Comparison of ENCODE assay signal across 18 cellular contexts in the genomic region with DNA sequence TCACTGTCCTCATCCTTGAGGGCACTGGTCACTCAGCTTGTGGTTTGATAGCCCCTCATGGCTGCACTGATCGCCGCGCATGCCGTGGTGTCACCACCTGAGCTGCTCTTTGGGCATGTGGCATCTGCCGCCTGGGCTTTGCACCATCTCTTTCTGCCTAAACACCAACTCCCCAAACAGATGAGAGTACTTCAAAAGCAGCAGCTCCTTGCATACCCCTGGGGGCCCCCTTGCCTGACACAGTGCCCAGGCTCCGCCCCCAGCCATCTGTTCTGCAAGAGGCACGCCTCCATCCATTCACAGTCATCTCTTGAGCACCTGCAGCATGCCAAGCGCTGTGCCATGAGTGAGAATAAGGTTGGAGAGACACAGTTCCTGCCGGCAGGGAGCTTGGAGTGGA.
A peak's percentile ranks its signal among the peaks of the same experiment; 100 is the strongest.
DNase-seq lines count a peak whose midpoint lies in the region; ATAC-seq, FAIRE-seq and TF ChIP-seq lines count a peak whose summit lies in the region.
"Had no signal": no experiment of that assay in that cellular context is flagged by ENCODE, and none has a peak within 500 bp of the region (broad histone marks: within the 10 kb centered on the region; RNA-seq: fewer than 3 reads in every experiment).

No MANE protein-coding gene starts in this region.

- TF ChIP-seq CTCF in left ventricle myocardium inferior (IDR thresholded peaks at IDR 0.05; ENCODE audit: borderline replicate concordance) (no peak), kidney (IDR thresholded peaks at IDR 0.05; ENCODE audit: borderline replicate concordance, extremely low read depth, insufficient read depth) (no peak), GM13976 (IDR thresholded peaks at IDR 0.05; ENCODE audit: borderline replicate concordance, control extremely low read depth, extremely low read depth, insufficient read depth, missing control alignments) (no peak)

- in situ Hi-C loops in GM13976 (cut with MboI; ENCODE audit: low sequenced_read_pairs, unreplicated experiment): no loop called here

- intact Hi-C loops in left ventricle myocardium inferior (cut with micrococcal nuclease): no loop called here
- intact Hi-C loops in left ventricle myocardium superior (cut with micrococcal nuclease): no loop called here
- intact Hi-C loops in kidney (cut with DNase I): no loop called here

- ATAC-seq in left ventricle myocardium superior: no peak
- no peak for ATAC-seq in GM18502 (IDR thresholded peaks at IDR 0.05; ENCODE audit: poor library complexity, unreplicated experiment)
- ATAC-seq in stimulated activated naive CD8-positive, alpha-beta T cell treated with anti-CD3 and anti-CD28 coated beads, Interleukin-15, amount 100 ng/mL, for 72 hours: no peak
- ATAC-seq: naive thymus-derived CD4-positive, alpha-beta T cell had no signal

- no peak overlapping the region for H3K4me3 Mint-ChIP-seq in stimulated activated naive CD8-positive, alpha-beta T cell treated with anti-CD3 and anti-CD28 coated beads, Interleukin-15, amount 100 ng/mL, for 72 hours
- H3K4me3 Mint-ChIP-seq: activated naive CD4-positive, alpha-beta T cell treated with anti-CD3 and anti-CD28 coated beads, Interleukin-2, amount 50 U/mL, for 24 hours; naive thymus-derived CD4-positive, alpha-beta T cell had no signal

- H3K9ac ChIP-seq in kidney (ENCODE audit: low read length in 2 of 2): no peak overlapping the region

- peak; percentile 3 for DNase-seq in left ventricle myocardium inferior
- DNase-seq in left ventricle myocardium superior: no peak
- peak; percentile 93 for DNase-seq in NCI-H2171 treated with DMSO at 0.1 percent for 48 hours (lab: John Stamatoyannopoulos, UW)
- DNase-seq in kidney: peak; percentile 68
- DNase-seq in MG63: no peak
- no peak for DNase-seq in GM13976 (ENCODE audit: low spot score)
- DNase-seq in stimulated activated naive CD8-positive, alpha-beta T cell treated with anti-CD3 and anti-CD28 coated beads, Interleukin-15, amount 100 ng/mL, for 72 hours: no peak
- DNase-seq: brain microvascular endothelial cell; hippocampal formation; MM.1S; naive thymus-derived CD4-positive, alpha-beta T cell; retina; stimulated activated CD4-positive, alpha-beta T cell treated with anti-CD3 and anti-CD28 coated beads, Interleukin-2, amount 100 ng/mL, for 24 hours had no signal

- H3K27me3 Mint-ChIP-seq in stimulated activated naive CD8-positive, alpha-beta T cell treated with anti-CD3 and anti-CD28 coated beads, Interleukin-15, amount 100 ng/mL, for 72 hours: no peaks in the 10 kb centered on the region
- H3K27me3 Mint-ChIP-seq: activated naive CD4-positive, alpha-beta T cell treated with anti-CD3 and anti-CD28 coated beads, Interleukin-2, amount 50 U/mL, for 24 hours had no signal

- no peak for FAIRE-seq in kidney (lab: Jason Lieb, UNC)
- FAIRE-seq: H1, TTC549 had no signal

- H3K27ac ChIP-seq in left ventricle myocardium inferior (replicated peaks) (no peak overlapping the region), kidney (ENCODE audit: low read depth in 2 of 2, low read length in 2 of 2) (no peak overlapping the region)
- H3K27ac ChIP-seq: brain microvascular endothelial cell, SK-N-MC had no signal

- H3K4me1 ChIP-seq in left ventricle myocardium inferior (no peaks in the 10 kb centered on the region), kidney (ENCODE audit: control insufficient read depth in 1 of 2, insufficient read depth in 1 of 2, low read depth in 1 of 2, low read length in 2 of 2) (no peaks in the 10 kb centered on the region)

- peaks cover 95% of the 10 kb centered on the region for H3K27me3 ChIP-seq in left ventricle myocardium inferior (ENCODE audit: low read depth)
- H3K27me3 ChIP-seq in MG63: no peaks in the 10 kb centered on the region; the same call in 1 of the 2 replicates
- H3K27me3 ChIP-seq: brain microvascular endothelial cell had no signal

- no peaks in the 10 kb centered on the region for H3K9me3 ChIP-seq in left ventricle myocardium inferior (replicated peaks)
- no peaks in the 10 kb centered on the region for H3K9me3 ChIP-seq in kidney (ENCODE audit: control insufficient read depth in 1 of 2, low read length in 2 of 2)
- H3K9me3 ChIP-seq in MG63: no peaks in the 10 kb centered on the region

- H3K27ac Mint-ChIP-seq in stimulated activated naive CD8-positive, alpha-beta T cell treated with anti-CD3 and anti-CD28 coated beads, Interleukin-15, amount 100 ng/mL, for 72 hours: no peak overlapping the region
- H3K27ac Mint-ChIP-seq: activated naive CD4-positive, alpha-beta T cell treated with anti-CD3 and anti-CD28 coated beads, Interleukin-2, amount 50 U/mL, for 24 hours; naive thymus-derived CD4-positive, alpha-beta T cell had no signal

- H3K9me3 Mint-ChIP-seq in stimulated activated naive CD8-positive, alpha-beta T cell treated with anti-CD3 and anti-CD28 coated beads, Interleukin-15, amount 100 ng/mL, for 72 hours: no peaks in the 10 kb centered on the region
- H3K9me3 Mint-ChIP-seq: activated naive CD4-positive, alpha-beta T cell treated with anti-CD3 and anti-CD28 coated beads, Interleukin-2, amount 50 U/mL, for 24 hours; naive thymus-derived CD4-positive, alpha-beta T cell had no signal

- no peaks in the 10 kb centered on the region for H3K4me1 Mint-ChIP-seq in stimulated activated naive CD8-positive, alpha-beta T cell treated with anti-CD3 and anti-CD28 coated beads, Interleukin-15, amount 100 ng/mL, for 72 hours
- H3K4me1 Mint-ChIP-seq: activated naive CD4-positive, alpha-beta T cell treated with anti-CD3 and anti-CD28 coated beads, Interleukin-2, amount 50 U/mL, for 24 hours; naive thymus-derived CD4-positive, alpha-beta T cell had no signal

- no peak overlapping the region for H3K4me3 ChIP-seq in left ventricle myocardium inferior
- H3K4me3 ChIP-seq in kidney (ENCODE audit: low read length in 2 of 2): no peak overlapping the region
- H3K4me3 ChIP-seq in MG63: no peak overlapping the region
- H3K4me3 ChIP-seq: SK-N-MC had no signal

- H3K36me3 ChIP-seq in left ventricle myocardium inferior (no peaks in the 10 kb centered on the region), kidney (ENCODE audit: control insufficient read depth in 1 of 2, insufficient read depth in 2 of 2, low read length in 2 of 2) (no peaks in the 10 kb centered on the region), MG63 (no peaks in the 10 kb centered on the region)
- H3K36me3 ChIP-seq: brain microvascular endothelial cell had no signal

Comparison
In these comparisons a context has a peak if more than half of its experiments do, and no peak if none do; other contexts are left out.
1. DNase-seq: peak in left ventricle myocardium inferior (single experiment), NCI-H2171 treated with DMSO at 0.1 percent for 48 hours (single experiment) and kidney (single experiment); none in left ventricle myocardium superior (single experiment), MG63 (single experiment), GM13976 (single experiment) and stimulated activated naive CD8-positive, alpha-beta T cell treated with anti-CD3 and anti-CD28 coated beads, Interleukin-15, amount 100 ng/mL, for 72 hours (0 of 2).